8 cellular contexts compared by ENCODE assay signal in genomic region chr11:64856382-64857227, GRCh38. TPM values are rescaled to one million over a fixed set of nuclear protein-coding genes. Genes with fewer than 3 reads are reported as not detected.
DNase-seq lines count a peak whose midpoint lies in the region; FAIRE-seq and TF ChIP-seq lines count a peak whose summit lies in the region.

No MANE protein-coding gene starts in this region.

- H3K9ac ChIP-seq in liver (ENCODE audit: low read depth in 1 of 2, low read length in 2 of 2) (peak overlapping the region in 1 of 2 donors; percentile 9), subcutaneous abdominal adipose tissue (ENCODE audit: low read length in 5 of 5) (peak overlapping the region in 2 of 5 donors; percentile 28 to 30)

- H3K27me3 ChIP-seq in breast epithelium (no peaks in the 10 kb centered on the region), liver (ENCODE audit: control insufficient read depth in 4 of 4, insufficient read depth in 4 of 4, low read length in 3 of 4) (no peaks in the 10 kb centered on the region), subcutaneous abdominal adipose tissue (ENCODE audit: control insufficient read depth in 5 of 5, insufficient read depth in 4 of 5, low read length in 5 of 5) (peaks cover 0 to 2% (median 0%) of the 10 kb centered on the region in 5 donors), WERI-Rb-1 (ENCODE audit: insufficient read depth, low read depth, severe bottlenecking) (no peaks in the 10 kb centered on the region)

- peak; percentile 66 for FAIRE-seq in GM12891 (lab: Jason Lieb, UNC)

- TF ChIP-seq CTCF in breast epithelium (IDR thresholded peaks at IDR 0.05) (no peak), liver (IDR thresholded peaks at IDR 0.05; ENCODE audit: low read depth, low read length, missing input control) (no peak), WERI-Rb-1 (IDR thresholded peaks at IDR 0.05; ENCODE audit: low read depth, low read length) (no peak)

- peak; percentile 21; the same call in 1 of the 2 replicates for TF ChIP-seq POLR2A in GM12891 (IDR thresholded peaks at IDR 0.05; ENCODE audit: low read depth, low read length)
- TF ChIP-seq POLR2A in breast epithelium (IDR thresholded peaks at IDR 0.05) = no peak

- H3K9me3 ChIP-seq in breast epithelium (no peaks in the 10 kb centered on the region), liver (ENCODE audit: control insufficient read depth in 4 of 4, low read length in 3 of 4) (no peaks in the 10 kb centered on the region), subcutaneous abdominal adipose tissue (ENCODE audit: control insufficient read depth in 5 of 5, low read length in 5 of 5) (no peaks in the 10 kb centered on the region), WERI-Rb-1 (ENCODE audit: severe bottlenecking) (no peaks in the 10 kb centered on the region)

- no peaks in the 10 kb centered on the region for H3K36me3 ChIP-seq in breast epithelium
- peaks cover 0 to 12% (median 6%) of the 10 kb centered on the region in 4 donors for H3K36me3 ChIP-seq in liver (ENCODE audit: control insufficient read depth in 4 of 4, insufficient read depth in 3 of 4, low read depth in 1 of 4, low read length in 3 of 4)
- peaks cover 0 to 73% (median 54%) of the 10 kb centered on the region in 5 donors for H3K36me3 ChIP-seq in subcutaneous abdominal adipose tissue (ENCODE audit: control insufficient read depth in 5 of 5, insufficient read depth in 5 of 5, low read length in 5 of 5)
- peaks cover 18% of the 10 kb centered on the region for H3K36me3 ChIP-seq in WERI-Rb-1

- no peak for DNase-seq in GM12891 (ENCODE audit: insufficient read length, low spot score)
- peak; percentile 98 for DNase-seq in RPMI7951 (ENCODE audit: low read depth)
- DNase-seq in breast epithelium (ENCODE audit: low spot score in 2 of 2) = peak in 1 of 2 donors; percentile 76
- DNase-seq in epidermal melanocyte (ENCODE audit: insufficient read length, low spot score) = no peak
- DNase-seq in retina = no peak
- DNase-seq in WERI-Rb-1 = no peak

- intact Hi-C loops in breast epithelium (cut with DNase I; ENCODE audit: low total_unique reads) = loop anchor here (10.0 kb wide), 1 partner anchor 158 kb away; the partner anchor contains the start of gene ARL2

- TF ChIP-seq RAD21 in liver (IDR thresholded peaks at IDR 0.05) = no peak

- H3K4me1 ChIP-seq in breast epithelium = peaks cover 15 to 25% of the 10 kb centered on the region in 2 donors
- H3K4me1 ChIP-seq in liver (ENCODE audit: control insufficient read depth in 4 of 4, insufficient read depth in 4 of 4, low read length in 3 of 4) = peaks cover 2 to 28% (median 18%) of the 10 kb centered on the region in 4 donors
- peaks cover 20 to 87% (median 78%) of the 10 kb centered on the region in 5 donors for H3K4me1 ChIP-seq in subcutaneous abdominal adipose tissue (ENCODE audit: control insufficient read depth in 5 of 5, insufficient read depth in 5 of 5, low read length in 5 of 5)

- H3K27ac ChIP-seq in breast epithelium = peak overlapping the region; percentile 83 to 85
- peak overlapping the region; percentile 58 to 73 for H3K27ac ChIP-seq in liver (ENCODE audit: low read depth in 1 of 2, low read length in 2 of 2)
- peak overlapping the region; percentile 83 for H3K27ac ChIP-seq in subcutaneous abdominal adipose tissue (ENCODE audit: low read depth, low read length)
- no peak overlapping the region for H3K27ac ChIP-seq in WERI-Rb-1

- H3K4me3 ChIP-seq in breast epithelium = no peak overlapping the region
- H3K4me3 ChIP-seq in liver (ENCODE audit: low read depth in 1 of 3, low read length in 3 of 3) = no peak overlapping the region
- peak overlapping the region in 1 of 5 donors; percentile 11 for H3K4me3 ChIP-seq in subcutaneous abdominal adipose tissue (ENCODE audit: low read depth in 1 of 5, low read length in 5 of 5)
- no peak overlapping the region for H3K4me3 ChIP-seq in WERI-Rb-1 (ENCODE audit: low read depth, low read length)

- 73% methylated on average over 20 of the region's 20 CpGs for WGBS in liver

TF ChIP-seq in GM12891, 5 proteins besides CTCF, POLR2A, EP300 and RAD21:
- TF ChIP-seq POU2F2 (IDR thresholded peaks at IDR 0.05; ENCODE audit: low read depth, low read length) = no peak
- no peak for TF ChIP-seq PAX5 (IDR thresholded peaks at IDR 0.05; ENCODE audit: insufficient read depth, low read length, severe bottlenecking)
- TF ChIP-seq SPI1 (IDR thresholded peaks at IDR 0.05; ENCODE audit: low read depth, low read length) = peak; percentile 59; the same call in 1 of the 2 replicates
- TF ChIP-seq TAF1 (IDR thresholded peaks at IDR 0.05; ENCODE audit: low read depth, low read length) = 0 out of 2 replicates have a peak, but pooled peaks have one; percentile 39
- no peak; the same call in none of the 2 replicates for TF ChIP-seq POLR2AphosphoS5 (IDR thresholded peaks at IDR 0.05; ENCODE audit: low read depth, low read length)

TF ChIP-seq in liver, 16 proteins besides CTCF, POLR2A, EP300 and RAD21:
- TF ChIP-seq MAX (IDR thresholded peaks at IDR 0.05) (no peak), HNF4A (conservative IDR thresholded peaks at IDR 0.05) (peak; percentile 16 to 36)

RNA-seq across cellular contexts. Expression of gene CDC42BPG, which starts 12.2 kb away (rescaled TPM):
- 0.36 TPM for polyA plus RNA-seq in GM12891 (2012; ENCODE audit: low read depth, missing spikeins)
- total RNA-seq in RPMI7951 (2014; rRNA removed; shearing (Covaris generic)) = 0.20 TPM in 1 of 2 replicates, not detected in the other
- total RNA-seq in breast epithelium = 10 to 100 TPM in 1 of 3 donors, 1 to 10 TPM in 1, not detected in 1; 5.9 to 14.9 TPM
- 1 to 10 TPM in 1 of 2 donors, under 1 TPM in 1; 0.75 to 1.2 TPM for total RNA-seq in liver
- polyA plus RNA-seq in liver = under 1 TPM; 0.18 to 0.40 TPM

RNA-seq across cellular contexts. Expression of gene EHD1, which starts 21.8 kb away (rescaled TPM):
- 84.7 TPM for polyA plus RNA-seq in GM12891 (2012; ENCODE audit: low read depth, missing spikeins)
- 82.1 and 92.3 TPM in 2 replicates for total RNA-seq in RPMI7951 (2014; rRNA removed; shearing (Covaris generic))
- 10 to 100 TPM; 26.9 to 45.4 (median 31.2) TPM for total RNA-seq in breast epithelium
- 10 to 100 TPM; 27.3 to 36.4 TPM for total RNA-seq in liver
- 10 to 100 TPM in 1 of 2 donors, 1 to 10 TPM in 1; 8.3 to 11.1 TPM for polyA plus RNA-seq in liver

RNA-seq across cellular contexts. Expression of gene MEN1, which starts 46.3 kb away (rescaled TPM):
- 16.2 TPM for polyA plus RNA-seq in GM12891 (2012; ENCODE audit: low read depth, missing spikeins)
- total RNA-seq in RPMI7951 (2014; rRNA removed; shearing (Covaris generic)) = 11.7 and 14.8 TPM in 2 replicates
- 10 to 100 TPM; 11.4 to 19.0 (median 14.8) TPM for total RNA-seq in breast epithelium
- total RNA-seq in liver = 10 to 100 TPM; 12.1 to 15.1 TPM
- polyA plus RNA-seq in liver = 10 to 100 TPM in 1 of 2 donors, 1 to 10 TPM in 1; 9.0 to 14.7 TPM

RNA-seq across cellular contexts. Expression of gene MAP4K2, which starts 53.6 kb away (rescaled TPM):
- polyA plus RNA-seq in GM12891 (2012; ENCODE audit: low read depth, missing spikeins) = 30.2 TPM
- 13.9 and 16.1 TPM in 2 replicates for total RNA-seq in RPMI7951 (2014; rRNA removed; shearing (Covaris generic))
- total RNA-seq in breast epithelium (10 to 100 TPM in 2 of 3 donors, 1 to 10 TPM in 1; 7.7 to 16.1 (median 14.0) TPM), liver (1 to 10 TPM; 4.6 to 6.9 TPM)
- 1 to 10 TPM; 2.1 to 2.3 TPM for polyA plus RNA-seq in liver
